ENCODE assay signal across 25 cellular contexts in the genomic region with DNA sequence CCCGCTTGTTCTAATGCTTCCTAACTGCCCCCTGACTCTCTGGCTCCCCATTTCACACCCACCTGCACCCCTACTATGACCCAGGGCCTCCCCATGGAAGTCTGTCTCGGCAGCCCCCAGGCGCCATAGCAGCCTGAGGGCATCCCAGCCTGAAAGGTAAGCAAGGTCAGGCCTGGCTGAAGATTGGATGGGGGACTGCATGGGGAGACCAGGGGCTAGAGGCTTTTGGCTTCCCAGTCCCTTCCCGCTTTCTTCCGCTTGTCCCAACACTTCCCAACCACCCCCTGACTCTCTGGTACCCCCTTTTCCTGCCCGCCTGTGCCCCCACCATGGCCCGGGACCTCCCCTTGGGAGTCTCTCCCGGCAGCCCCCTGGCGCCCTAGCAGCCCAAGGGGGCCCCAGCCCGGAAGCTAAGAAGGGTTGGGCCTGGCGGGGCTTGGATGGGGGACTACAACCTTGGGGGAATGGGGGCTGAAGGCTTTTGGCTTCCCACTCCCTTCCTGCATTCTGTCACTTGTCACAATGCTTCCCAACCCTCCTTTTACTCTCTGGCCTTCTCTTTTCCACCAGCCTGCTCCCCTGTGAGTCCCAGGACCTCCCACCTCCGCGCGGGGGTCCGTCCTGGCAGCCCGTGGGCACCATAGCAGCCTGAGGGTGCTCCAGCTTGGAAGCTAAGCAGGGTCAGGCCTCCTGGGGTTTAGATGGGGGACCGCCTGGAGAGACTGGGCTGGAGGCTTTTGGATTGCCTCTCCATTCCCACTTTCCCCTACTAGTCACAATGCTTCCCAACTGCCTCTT.
"Had no signal": no experiment of that assay in that cellular context is flagged by ENCODE, and none has a peak within 500 bp of the region (broad histone marks: within the 10 kb centered on the region; RNA-seq: fewer than 3 reads in every experiment).

No MANE protein-coding gene starts in this region.

- DNase-seq: hippocampal formation; kidney glomerular epithelial cell; left colon; mesendoderm; naive thymus-derived CD8-positive, alpha-beta T cell; nucleus accumbens; ovary; stimulated activated CD4-positive, alpha-beta T cell treated with anti-CD3 and anti-CD28 coated beads, Interleukin-12 subunit alpha, Interleukin-12 subunit beta, amount 100 ng/mL, for 4 hours; stimulated activated CD4-positive, alpha-beta T cell treated with anti-CD3 and anti-CD28 coated beads, Interleukin-15, amount 100 ng/mL, for 24 hours; stimulated activated CD4-positive, alpha-beta T cell treated with anti-CD3 and anti-CD28 coated beads, Interleukin-2, amount 100 ng/mL, for 24 hours; stimulated activated CD4-positive, alpha-beta T cell treated with anti-CD3 and anti-CD28 coated beads, Interleukin-4, amount 100 ng/mL, for 24 hours; stimulated activated naive CD4-positive, alpha-beta T cell; tibial artery; trophoblast cell; upper lobe of right lung had no signal

- H3K27ac Mint-ChIP-seq: mesothelial cell of epicardium; naive thymus-derived CD8-positive, alpha-beta T cell; nephron; progenitor cell of endocrine pancreas; stimulated activated effector memory CD8-positive, alpha-beta T cell treated with anti-CD3 and anti-CD28 coated beads, Interleukin-12 subunit alpha, Interleukin-12 subunit beta, amount 100 ng/mL, for 72 hours; stimulated activated naive CD8-positive, alpha-beta T cell treated with anti-CD3 and anti-CD28 coated beads, Interleukin-15, Interleukin-2, amounts not matched to agents 100 ng/mL and 50 ng/mL, for 24 hours had no signal

- H3K36me3 ChIP-seq: left lung, ovary, suprapubic skin, thoracic aorta, tibial artery, upper lobe of right lung had no signal

- H3K4me3 ChIP-seq: left lung, lung, ovary, suprapubic skin, thoracic aorta, tibial artery, upper lobe of right lung had no signal

- H3K27me3 Mint-ChIP-seq: naive thymus-derived CD8-positive, alpha-beta T cell; progenitor cell of endocrine pancreas; stimulated activated naive CD8-positive, alpha-beta T cell treated with anti-CD3 and anti-CD28 coated beads, Interleukin-15, Interleukin-2, amounts not matched to agents 100 ng/mL and 50 ng/mL, for 24 hours had no signal

- H3K4me3 Mint-ChIP-seq: mesothelial cell of epicardium; naive thymus-derived CD8-positive, alpha-beta T cell; nephron; neural crest cell; stimulated activated effector memory CD8-positive, alpha-beta T cell treated with anti-CD3 and anti-CD28 coated beads, Interleukin-12 subunit alpha, Interleukin-12 subunit beta, amount 100 ng/mL, for 72 hours; stimulated activated naive CD8-positive, alpha-beta T cell treated with anti-CD3 and anti-CD28 coated beads, Interleukin-15, Interleukin-2, amounts not matched to agents 100 ng/mL and 50 ng/mL, for 24 hours had no signal

- H3K27me3 ChIP-seq: left lung, ovary, suprapubic skin, tibial artery, upper lobe of right lung had no signal

- H3K4me1 Mint-ChIP-seq: mesothelial cell of epicardium; naive thymus-derived CD8-positive, alpha-beta T cell; nephron; neural crest cell; stimulated activated effector memory CD8-positive, alpha-beta T cell treated with anti-CD3 and anti-CD28 coated beads, Interleukin-12 subunit alpha, Interleukin-12 subunit beta, amount 100 ng/mL, for 72 hours had no signal

- H3K36me3 Mint-ChIP-seq: stimulated activated effector memory CD8-positive, alpha-beta T cell treated with anti-CD3 and anti-CD28 coated beads, Interleukin-12 subunit alpha, Interleukin-12 subunit beta, amount 100 ng/mL, for 72 hours had no signal
